In the genomic region with DNA sequence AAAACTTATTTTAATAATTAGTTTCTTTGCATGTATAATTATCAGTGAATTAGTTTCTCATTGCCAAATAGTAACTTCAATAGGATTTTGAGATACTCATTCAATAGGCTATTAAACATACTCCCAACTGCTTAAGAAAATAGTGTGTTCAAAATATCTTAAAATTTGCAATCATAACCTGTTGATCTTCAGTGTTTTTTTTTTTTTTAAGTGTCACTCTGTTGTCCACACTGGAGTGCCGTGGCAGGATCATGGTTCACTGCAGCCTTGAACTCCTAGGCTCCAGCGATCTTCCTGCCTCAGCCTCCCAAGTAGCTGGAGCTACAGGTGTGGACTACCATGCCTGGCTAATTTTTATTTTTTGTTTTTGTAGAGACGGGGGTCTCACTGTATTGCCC, we compare ENCODE assay signal across 21 cellular contexts. TPM values are rescaled to one million over a fixed set of nuclear protein-coding genes. Genes with fewer than 3 reads are reported as not detected.
A peak's percentile ranks its signal among the peaks of the same experiment; 100 is the strongest.
DNase-seq lines count a peak whose midpoint lies in the region; ATAC-seq and TF ChIP-seq lines count a peak whose summit lies in the region.
"Had no signal": no experiment of that assay in that cellular context is flagged by ENCODE, and none has a peak within 500 bp of the region (broad histone marks: within the 10 kb centered on the region; RNA-seq: fewer than 3 reads in every experiment).

No MANE protein-coding gene starts in this region.

- H3K4me3 ChIP-seq in cardiac muscle cell (no peak overlapping the region), left ventricle myocardium inferior (no peak overlapping the region), PC-9 (no peak overlapping the region)

- H3K27me3 Mint-ChIP-seq in neural crest cell (ENCODE audit: low read depth) = peaks cover 15% of the 10 kb centered on the region
- H3K27me3 Mint-ChIP-seq in activated CD8-positive, alpha-beta memory T cell treated with anti-CD3 and anti-CD28 coated beads, Interleukin-2, amount 10 ng/mL, durations not matched to agents 7 days and 5 days = no peaks in the 10 kb centered on the region
- H3K27me3 Mint-ChIP-seq: CD4-positive, alpha-beta T cell had no signal

- H3F3A ChIP-seq in PC-9 (ENCODE audit: insufficient read depth, low read depth) = peaks cover 10% of the 10 kb centered on the region; the same call in 1 of the 2 replicates

- peaks cover 19% of the 10 kb centered on the region for H3K4me1 Mint-ChIP-seq in neural crest cell
- peaks cover 19% of the 10 kb centered on the region for H3K4me1 Mint-ChIP-seq in activated CD8-positive, alpha-beta memory T cell treated with anti-CD3 and anti-CD28 coated beads, Interleukin-2, amount 10 ng/mL, durations not matched to agents 7 days and 5 days

- no peak overlapping the region for H2AFZ ChIP-seq in PC-9

- peak overlapping the region; percentile 97; the same call in 1 of the 2 replicates for H3K4me2 ChIP-seq in PC-9

- H3K9me3 Mint-ChIP-seq in neural crest cell = no peaks in the 10 kb centered on the region
- H3K9me3 Mint-ChIP-seq in activated CD8-positive, alpha-beta memory T cell treated with anti-CD3 and anti-CD28 coated beads, Interleukin-2, amount 10 ng/mL, durations not matched to agents 7 days and 5 days (ENCODE audit: low read depth) = no peaks in the 10 kb centered on the region
- H3K9me3 Mint-ChIP-seq: CD4-positive, alpha-beta T cell had no signal

- H3K27me3 ChIP-seq in cardiac muscle cell (no peaks in the 10 kb centered on the region), left ventricle myocardium inferior (ENCODE audit: low read depth) (peaks cover 8% of the 10 kb centered on the region), PC-9 (ENCODE audit: insufficient read depth, low read depth) (no peaks in the 10 kb centered on the region)
- H3K27me3 ChIP-seq: BLaER1 treated with 17β-estradiol and CSF1 and Interleukin-3, amounts not matched to agents 10 nM and 100 nM; MG63 had no signal

- H3K27ac Mint-ChIP-seq in neural crest cell (ENCODE audit: unreplicated experiment) = no peak overlapping the region
- H3K27ac Mint-ChIP-seq in activated CD8-positive, alpha-beta memory T cell treated with anti-CD3 and anti-CD28 coated beads, Interleukin-2, amount 10 ng/mL, durations not matched to agents 7 days and 5 days = no peak overlapping the region

- no peaks in the 10 kb centered on the region for H3K9me2 ChIP-seq in PC-9 (ENCODE audit: insufficient read depth)

- H3K36me3 ChIP-seq in cardiac muscle cell (peaks cover under 1% of the 10 kb centered on the region), left ventricle myocardium inferior (peaks cover 16% of the 10 kb centered on the region), PC-9 (ENCODE audit: low read depth) (peaks cover 18% of the 10 kb centered on the region; the same call in 1 of the 2 replicates)

- H3K79me2 ChIP-seq in PC-9 (ENCODE audit: low read depth) = peaks cover 31% of the 10 kb centered on the region

- H3K36me3 Mint-ChIP-seq in neural crest cell (ENCODE audit: low read depth) = no peaks in the 10 kb centered on the region
- H3K36me3 Mint-ChIP-seq in activated CD8-positive, alpha-beta memory T cell treated with anti-CD3 and anti-CD28 coated beads, Interleukin-2, amount 10 ng/mL, durations not matched to agents 7 days and 5 days = peaks cover 11% of the 10 kb centered on the region

- intact Hi-C loops in left ventricle myocardium inferior (cut with micrococcal nuclease) (loop anchor here (5.0 kb wide), 1 partner anchor 1265 kb away; a partner anchor contains a TSS), PC-9 (cut with micrococcal nuclease; ENCODE audit: unreplicated experiment) (loop anchor here (2.0 to 5.0 kb wide), 5 partner anchors 420 to 1370 kb away; no protein-coding TSS in a partner anchor)

- no TSS peak for BruUV-seq in PC-9 (replicated peaks; lab: Mats Ljungman, UMichigan)

- POLR2A ChIA-PET in PC-9 (lab: Charles Lee; ENCODE audit: unreplicated experiment) = no interaction called here

- H3K9me3 ChIP-seq in cardiac muscle cell (ENCODE audit: low read depth) = no peaks in the 10 kb centered on the region
- no peaks in the 10 kb centered on the region for H3K9me3 ChIP-seq in left ventricle myocardium inferior (replicated peaks)
- H3K9me3 ChIP-seq in PC-9 (ENCODE audit: insufficient read depth, low read depth) = no peaks in the 10 kb centered on the region; the same call in 1 of the 2 replicates
- H3K9me3 ChIP-seq: BLaER1 treated with 17β-estradiol and CSF1 and Interleukin-3, amounts not matched to agents 10 nM and 100 nM; MG63 had no signal

- H3K27ac ChIP-seq in cardiac muscle cell (peak overlapping the region; percentile 95), left ventricle myocardium inferior (replicated peaks) (no peak overlapping the region), PC-9 (no peak overlapping the region)
- H3K27ac ChIP-seq: GM23248 had no signal

- H3K4me1 ChIP-seq in cardiac muscle cell (ENCODE audit: low read depth) = peaks cover 8% of the 10 kb centered on the region
- H3K4me1 ChIP-seq in left ventricle myocardium inferior = peaks cover 30% of the 10 kb centered on the region
- peaks cover 21% of the 10 kb centered on the region for H3K4me1 ChIP-seq in PC-9 (replicated peaks; ENCODE audit: insufficient read depth)

- ATAC-seq in activated CD8-positive, alpha-beta memory T cell treated with anti-CD3 and anti-CD28 coated beads, Interleukin-2, amount 10 ng/mL, durations not matched to agents 7 days and 5 days = no peak

- H4K20me1 ChIP-seq in PC-9 (ENCODE audit: insufficient read depth) = 0 out of 2 replicates have a peak, but pooled peaks cover 5% of the 10 kb centered on the region

- CTCF ChIA-PET in PC-9 (lab: Charles Lee) = interaction anchor here (1.4 kb wide), 1 partner anchor 190 kb away, joined by 5 read pairs; no protein-coding TSS in a partner anchor
- CTCF ChIA-PET in activated CD8-positive, alpha-beta memory T cell treated with anti-CD3 and anti-CD28 coated beads, Interleukin-2, amount 10 ng/mL, durations not matched to agents 7 days and 5 days (lab: Charles Lee) = interaction anchor here (1.1 to 4.1 kb wide), 3 partner anchors 212 to 1264 kb away, joined by 3 to 62 read pairs (median 41); a partner anchor contains a TSS

- DNase-seq in cardiac muscle cell (ENCODE audit: low read depth in 1 of 2, low spot score in 1 of 2) (no peak), left ventricle myocardium inferior (no peak), PC-9 (no peak), neural crest cell (ENCODE audit: low read depth, low spot score) (no peak), SIG-M5 treated with dmso at 0.1 percent for 504 hours (lab: John Stamatoyannopoulos, UW; ENCODE audit: unreplicated experiment) (no peak)
- DNase-seq in activated CD8-positive, alpha-beta memory T cell treated with anti-CD3 and anti-CD28 coated beads, Interleukin-2, amount 10 ng/mL, durations not matched to agents 7 days and 5 days = no peak
- no peak for DNase-seq in stimulated activated naive CD4-positive, alpha-beta T cell (lab: John Stamatoyannopoulos, UW)
- DNase-seq: CD4-positive, alpha-beta T cell; DMS53; GM23248; H7; IMR-90; KG1; NCI-H1105 treated with DMSO at 0.1 percent for 48 hours; NCI-H2029; NCI-H446; NCI-H774; Right ventricle myocardium superior; RPMI8226 had no signal

- peak overlapping the region; percentile 89 for H3K4me3 Mint-ChIP-seq in neural crest cell
- no peak overlapping the region for H3K4me3 Mint-ChIP-seq in activated CD8-positive, alpha-beta memory T cell treated with anti-CD3 and anti-CD28 coated beads, Interleukin-2, amount 10 ng/mL, durations not matched to agents 7 days and 5 days

- TF ChIP-seq CTCF in cardiac muscle cell (IDR thresholded peaks at IDR 0.05; ENCODE audit: low read depth, low read length) (no peak), left ventricle myocardium inferior (IDR thresholded peaks at IDR 0.05; ENCODE audit: borderline replicate concordance) (no peak), PC-9 (conservative IDR thresholded peaks at IDR 0.05) (no peak), neural crest cell (conservative IDR thresholded peaks at IDR 0.05) (no peak)

RNA-seq across cellular contexts. Expression of a gene that starts 1.5 kb away (rescaled TPM):
- total RNA-seq in cardiac muscle cell (31.6 and 39.9 TPM in 2 replicates), left ventricle myocardium inferior (11.6 TPM), PC-9 (2021) (34.3 and 36.6 TPM in 2 replicates), neural crest cell (25.3 and 30.0 TPM in 2 replicates)
- polyA plus RNA-seq in cardiac muscle cell = 33.4 and 44.1 TPM in 2 replicates
- 10 to 100 TPM; 21.1 to 28.7 TPM for total RNA-seq in activated CD8-positive, alpha-beta memory T cell treated with anti-CD3 and anti-CD28 coated beads, Interleukin-2, amount 10 ng/mL, durations not matched to agents 7 days and 5 days
